Comparison of ENCODE assay signal across 8 cellular contexts in the genomic region with DNA sequence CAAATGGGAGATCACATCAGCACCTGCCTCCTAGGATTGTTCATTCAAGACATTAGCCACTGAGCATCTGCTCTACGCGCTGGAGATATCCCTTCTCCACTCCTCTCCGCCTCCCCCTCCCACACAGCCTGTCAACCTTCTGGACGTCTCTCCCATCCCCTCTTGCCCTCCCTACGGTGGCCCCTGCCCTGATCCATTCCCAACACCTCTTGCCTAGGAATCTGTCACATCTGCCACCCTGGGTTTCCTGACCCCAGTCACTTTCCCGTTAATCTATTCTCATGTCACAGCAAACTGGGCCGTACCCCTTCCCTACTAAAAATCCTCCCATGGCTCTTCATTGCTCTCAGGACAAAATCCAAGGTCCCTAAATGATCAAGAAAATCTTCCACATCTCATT. TPM values are rescaled to one million over a fixed set of nuclear protein-coding genes. Genes with fewer than 3 reads are reported as not detected.
DNase-seq lines count a peak whose midpoint lies in the region; ATAC-seq and TF ChIP-seq lines count a peak whose summit lies in the region.

No MANE protein-coding gene starts in this region.

- no peak for ATAC-seq in omental fat pad (ENCODE audit: low FRiP score)
- no peak for ATAC-seq in GM19452 (IDR thresholded peaks at IDR 0.05; ENCODE audit: unreplicated experiment)
- no peak for ATAC-seq in GM21515 (IDR thresholded peaks at IDR 0.05; ENCODE audit: unreplicated experiment)
- ATAC-seq in GM21825 (IDR thresholded peaks at IDR 0.05; ENCODE audit: unreplicated experiment) = no peak

- H3K4me2 ChIP-seq in OCI-LY1 (ENCODE audit: low read length) = peak overlapping the region; percentile 71

- H3K9me2 ChIP-seq in OCI-LY1 (ENCODE audit: low read depth, low read length) = no peaks in the 10 kb centered on the region

- peak overlapping the region; percentile 47 for H3K9ac ChIP-seq in OCI-LY1 (ENCODE audit: low read length)

- peak; percentile 19 for DNase-seq in G401 (ENCODE audit: low spot score)
- DNase-seq in cardiac muscle cell (ENCODE audit: low read depth in 1 of 2, low spot score in 1 of 2) = no peak
- DNase-seq in retina = peak; percentile 54
- no peak for DNase-seq in omental fat pad (ENCODE audit: low spot score)

- H3K4me1 ChIP-seq in OCI-LY1 (ENCODE audit: insufficient read depth, low read length, severe bottlenecking) (peaks cover 7% of the 10 kb centered on the region), cardiac muscle cell (ENCODE audit: low read depth) (no peaks in the 10 kb centered on the region)

- H3K27me3 ChIP-seq in OCI-LY1 (ENCODE audit: insufficient read depth, low read length) = no peaks in the 10 kb centered on the region
- H3K27me3 ChIP-seq in cardiac muscle cell = no peaks in the 10 kb centered on the region

- H3K4me3 ChIP-seq in OCI-LY1 (ENCODE audit: low read depth, low read length, poor library complexity, severe bottlenecking) (peak overlapping the region; percentile 68), cardiac muscle cell (peak overlapping the region; percentile 56)

- in situ Hi-C loops in G401 (cut with HindIII; ENCODE audit: low sequenced_read_pairs) = no loop called here

- peaks cover 35% of the 10 kb centered on the region for H3K36me3 ChIP-seq in OCI-LY1 (ENCODE audit: insufficient read depth, low read length)
- H3K36me3 ChIP-seq in cardiac muscle cell = peaks cover 9% of the 10 kb centered on the region

- H4K20me1 ChIP-seq in OCI-LY1 (ENCODE audit: insufficient read depth, low read length) = no peaks in the 10 kb centered on the region

- no peak overlapping the region for H2AFZ ChIP-seq in OCI-LY1 (ENCODE audit: low read length)

- TF ChIP-seq CTCF in OCI-LY1 (IDR thresholded peaks at IDR 0.05; ENCODE audit: low read length) = no peak
- TF ChIP-seq CTCF in cardiac muscle cell (IDR thresholded peaks at IDR 0.05; ENCODE audit: low read depth, low read length) = no peak
- no peak for TF ChIP-seq CTCF in omental fat pad (IDR thresholded peaks at IDR 0.05)

- H3K79me2 ChIP-seq in OCI-LY1 (ENCODE audit: insufficient read depth, low read length) = no peaks in the 10 kb centered on the region

- H3K27ac ChIP-seq in OCI-LY1 (ENCODE audit: low read depth, low read length, poor library complexity, severe bottlenecking) = no peak overlapping the region
- peak overlapping the region; percentile 47 for H3K27ac ChIP-seq in cardiac muscle cell

- H3K9me3 ChIP-seq in OCI-LY1 (ENCODE audit: low read length) (no peaks in the 10 kb centered on the region), cardiac muscle cell (ENCODE audit: low read depth) (no peaks in the 10 kb centered on the region)

- H3F3A ChIP-seq in OCI-LY1 (ENCODE audit: insufficient read depth, low read length) = no peaks in the 10 kb centered on the region

RNA-seq across cellular contexts. Expression of gene DYRK1B, which starts 10.3 kb away (rescaled TPM):
- 11.8 and 12.9 TPM in 2 replicates for total RNA-seq in G401 (2014; rRNA removed; shearing (Covaris generic))
- total RNA-seq in cardiac muscle cell (19.2 and 28.6 TPM in 2 replicates), omental fat pad (1 to 10 TPM; 4.6 to 9.9 (median 5.3) TPM)
- polyA plus RNA-seq in cardiac muscle cell = 22.0 and 31.4 TPM in 2 replicates

RNA-seq across cellular contexts. Expression of gene FBL, which starts 22.5 kb away (rescaled TPM):
- 505 and 527 TPM in 2 replicates for total RNA-seq in G401 (2014; rRNA removed; shearing (Covaris generic))
- total RNA-seq in cardiac muscle cell = 109 and 140 TPM in 2 replicates
- polyA plus RNA-seq in cardiac muscle cell = 104 and 124 TPM in 2 replicates
- total RNA-seq in omental fat pad = 100 to 1,000 TPM; 103 to 194 (median 125) TPM

RNA-seq across cellular contexts. Expression of gene LEUTX, which starts 45.0 kb away (rescaled TPM):
- total RNA-seq in G401 (2014; rRNA removed; shearing (Covaris generic)) = 0.74 TPM in 1 of 2 replicates, not detected in the other
- total RNA-seq in cardiac muscle cell (not detected in 2 replicates), omental fat pad (not detected)
- not detected in 2 replicates for polyA plus RNA-seq in cardiac muscle cell

Comparison
In these comparisons a context has a peak if more than half of its experiments do, and no peak if none do; other contexts are left out.
1. DNase-seq: peak in G401 (single experiment) and retina (single experiment); none in cardiac muscle cell (0 of 2) and omental fat pad (single experiment).